ENCODE assay signal across 1 cellular context in the genomic region with DNA sequence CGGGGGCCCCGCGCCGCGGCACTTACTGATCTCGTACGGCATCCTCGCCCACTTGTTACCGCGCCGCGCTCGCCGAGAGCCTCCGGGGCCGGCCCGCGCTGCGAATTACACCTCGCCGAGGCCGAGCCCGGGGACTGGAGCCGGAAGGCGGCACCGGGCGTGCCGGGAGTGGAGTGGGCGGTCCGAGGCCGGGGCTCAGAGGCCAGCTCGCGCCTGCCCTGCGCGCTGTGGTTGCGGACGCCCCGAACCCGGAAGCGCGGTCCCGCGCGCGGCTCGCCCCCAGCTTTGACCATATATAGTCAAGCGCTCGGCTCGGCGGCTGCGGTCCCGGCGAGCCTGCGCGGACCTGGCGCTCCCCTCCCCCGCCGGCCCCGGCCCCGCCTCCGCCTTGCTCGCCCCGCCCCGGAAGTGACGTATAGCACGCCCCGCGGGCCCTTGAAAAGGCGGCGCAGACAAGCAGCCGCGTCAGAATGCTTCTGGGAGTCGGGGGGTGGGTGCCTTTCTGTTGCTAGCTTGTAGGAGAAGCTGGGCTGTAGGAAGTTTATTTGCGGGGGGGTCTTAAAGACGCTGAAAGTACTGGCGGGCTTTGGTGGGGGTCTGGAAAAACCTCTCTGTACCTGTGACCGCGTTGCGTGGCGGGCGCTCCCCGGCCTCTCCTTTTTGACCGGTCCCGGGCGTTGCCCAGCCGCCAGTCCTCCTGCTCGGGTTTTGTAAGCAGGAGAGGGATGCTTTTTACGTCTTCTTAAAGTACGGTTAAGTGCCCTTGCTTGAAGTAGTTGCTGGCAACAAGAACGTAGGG.
TF ChIP-seq lines count a peak whose summit lies in the region.

A gene with protein sequence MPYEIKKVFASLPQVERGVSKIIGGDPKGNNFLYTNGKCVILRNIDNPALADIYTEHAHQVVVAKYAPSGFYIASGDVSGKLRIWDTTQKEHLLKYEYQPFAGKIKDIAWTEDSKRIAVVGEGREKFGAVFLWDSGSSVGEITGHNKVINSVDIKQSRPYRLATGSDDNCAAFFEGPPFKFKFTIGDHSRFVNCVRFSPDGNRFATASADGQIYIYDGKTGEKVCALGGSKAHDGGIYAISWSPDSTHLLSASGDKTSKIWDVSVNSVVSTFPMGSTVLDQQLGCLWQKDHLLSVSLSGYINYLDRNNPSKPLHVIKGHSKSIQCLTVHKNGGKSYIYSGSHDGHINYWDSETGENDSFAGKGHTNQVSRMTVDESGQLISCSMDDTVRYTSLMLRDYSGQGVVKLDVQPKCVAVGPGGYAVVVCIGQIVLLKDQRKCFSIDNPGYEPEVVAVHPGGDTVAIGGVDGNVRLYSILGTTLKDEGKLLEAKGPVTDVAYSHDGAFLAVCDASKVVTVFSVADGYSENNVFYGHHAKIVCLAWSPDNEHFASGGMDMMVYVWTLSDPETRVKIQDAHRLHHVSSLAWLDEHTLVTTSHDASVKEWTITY (minus strand): TSS at position 175 of the 799 bp plus-strand sequence. CDS start 133 bp downstream, at position 42.

TF ChIP-seq in IMR-90, 13 proteins besides CTCF, POLR2A, EP300 and RAD21:
- TF ChIP-seq MXI1 (IDR thresholded peaks at IDR 0.05; ENCODE audit: borderline replicate concordance, low read depth, low read length) = peak; percentile 86; the same call in 1 of the 2 replicates
- TF ChIP-seq CHD1 (IDR thresholded peaks at IDR 0.05; ENCODE audit: low read depth, low read length) = 0 out of 2 replicates have a peak, but pooled peaks have one; percentile 50
- TF ChIP-seq, protein P1, sequence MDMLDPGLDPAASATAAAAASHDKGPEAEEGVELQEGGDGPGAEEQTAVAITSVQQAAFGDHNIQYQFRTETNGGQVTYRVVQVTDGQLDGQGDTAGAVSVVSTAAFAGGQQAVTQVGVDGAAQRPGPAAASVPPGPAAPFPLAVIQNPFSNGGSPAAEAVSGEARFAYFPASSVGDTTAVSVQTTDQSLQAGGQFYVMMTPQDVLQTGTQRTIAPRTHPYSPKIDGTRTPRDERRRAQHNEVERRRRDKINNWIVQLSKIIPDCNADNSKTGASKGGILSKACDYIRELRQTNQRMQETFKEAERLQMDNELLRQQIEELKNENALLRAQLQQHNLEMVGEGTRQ (IDR thresholded peaks at IDR 0.05; ENCODE audit: low read depth, low read length) = no peak
- TF ChIP-seq MAFK (IDR thresholded peaks at IDR 0.05; ENCODE audit: low read depth, low read length) = no peak
- TF ChIP-seq NFE2L2 (IDR thresholded peaks at IDR 0.05; ENCODE audit: low read depth, low read length) = 0 out of 2 replicates have a peak, but pooled peaks have one; percentile 13
- peak; percentile 72 for TF ChIP-seq BHLHE40 (IDR thresholded peaks at IDR 0.05; ENCODE audit: low read depth, low read length)
- no peak for TF ChIP-seq CEBPB (IDR thresholded peaks at IDR 0.05; ENCODE audit: low read depth, low read length)
- TF ChIP-seq RCOR1 (IDR thresholded peaks at IDR 0.05; ENCODE audit: insufficient replicate concordance, low read length) = no peak
- TF ChIP-seq FOS (IDR thresholded peaks at IDR 0.05; ENCODE audit: low read depth, low read length) = no peak
- TF ChIP-seq, protein P2, sequence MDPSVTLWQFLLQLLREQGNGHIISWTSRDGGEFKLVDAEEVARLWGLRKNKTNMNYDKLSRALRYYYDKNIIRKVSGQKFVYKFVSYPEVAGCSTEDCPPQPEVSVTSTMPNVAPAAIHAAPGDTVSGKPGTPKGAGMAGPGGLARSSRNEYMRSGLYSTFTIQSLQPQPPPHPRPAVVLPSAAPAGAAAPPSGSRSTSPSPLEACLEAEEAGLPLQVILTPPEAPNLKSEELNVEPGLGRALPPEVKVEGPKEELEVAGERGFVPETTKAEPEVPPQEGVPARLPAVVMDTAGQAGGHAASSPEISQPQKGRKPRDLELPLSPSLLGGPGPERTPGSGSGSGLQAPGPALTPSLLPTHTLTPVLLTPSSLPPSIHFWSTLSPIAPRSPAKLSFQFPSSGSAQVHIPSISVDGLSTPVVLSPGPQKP (IDR thresholded peaks at IDR 0.05; ENCODE audit: borderline replicate concordance, low read depth, low read length) = peak; percentile 87; the same call in 1 of the 2 replicates
- TF ChIP-seq SMC3 (IDR thresholded peaks at IDR 0.05; ENCODE audit: low read depth, low read length) = no peak
- TF ChIP-seq RFX5 (IDR thresholded peaks at IDR 0.05; ENCODE audit: low read depth, low read length) = no peak
- TF ChIP-seq MAZ (IDR thresholded peaks at IDR 0.05; ENCODE audit: borderline replicate concordance, low read depth, low read length) = peak; percentile 68; the same call in 1 of the 2 replicates
